In the genomic region with DNA sequence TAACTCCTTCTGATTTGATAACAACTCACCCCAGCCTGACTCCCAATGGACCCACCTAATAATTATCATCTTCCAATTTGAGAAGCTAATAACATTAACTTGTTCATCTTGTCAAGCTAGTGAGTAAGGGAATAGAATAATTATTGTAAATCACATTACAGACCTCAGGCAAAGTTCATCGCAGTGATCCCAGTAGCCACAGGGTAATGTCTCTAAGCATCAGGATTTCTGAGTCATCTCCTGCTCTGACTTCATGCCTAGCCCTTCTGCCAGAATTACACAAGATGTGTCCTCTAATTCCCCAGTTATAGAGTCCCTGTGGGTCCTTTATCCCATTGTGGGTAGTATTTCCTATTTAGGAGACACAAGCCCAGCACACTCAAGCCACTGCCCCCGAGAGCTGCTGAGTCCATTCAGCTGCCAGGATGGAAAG, we compare ENCODE assay signal across 12 cellular contexts.
DNase-seq lines count a peak whose midpoint lies in the region; TF ChIP-seq lines count a peak whose summit lies in the region.
"Had no signal": no experiment of that assay in that cellular context is flagged by ENCODE, and none has a peak within 500 bp of the region (broad histone marks: within the 10 kb centered on the region; RNA-seq: fewer than 3 reads in every experiment).

No MANE protein-coding gene starts in this region.

- H3K79me2 ChIP-seq in fibroblast of lung (ENCODE audit: control insufficient read depth, insufficient read depth, low read length) (no peaks in the 10 kb centered on the region), smooth muscle cell (ENCODE audit: low read depth) (no peaks in the 10 kb centered on the region)

- DNase-seq in GM04503 (ENCODE audit: low read depth) = peak; percentile 47
- DNase-seq in RPMI7951 (ENCODE audit: low read depth) = peak; percentile 87
- peak; percentile 73 to 85 for DNase-seq in fibroblast of lung (ENCODE audit: low read depth in 2 of 2)
- DNase-seq in smooth muscle cell (lab: John Stamatoyannopoulos, UW; ENCODE audit: unreplicated experiment) = no peak
- no peak for DNase-seq in stimulated activated naive CD4-positive, alpha-beta T cell treated with Interleukin-2 at 50 U/mL for 16 hours (lab: John Stamatoyannopoulos, UW)
- DNase-seq in GM20000 (ENCODE audit: low spot score) = no peak
- no peak for DNase-seq in activated CD8-positive, alpha-beta memory T cell treated with anti-CD3 and anti-CD28 coated beads for 24 hours
- no peak for DNase-seq in stimulated activated CD4-positive, alpha-beta T cell treated with anti-CD3 and anti-CD28 coated beads, Interleukin-4, amount 100 ng/mL, for 24 hours
- DNase-seq: activated CD4-positive, alpha-beta T cell treated with anti-CD3 and anti-CD28 coated beads, Interleukin-2, amount 10 ng/mL, durations not matched to agents 24 days and 14 days; left cardiac atrium; NCI-H2029 treated with DMSO at 0.1 percent for 48 hours had no signal

- H4K20me1 ChIP-seq in fibroblast of lung (ENCODE audit: control insufficient read depth, extremely low read depth, insufficient read depth, low read length) (no peaks in the 10 kb centered on the region), smooth muscle cell (ENCODE audit: low read depth) (no peaks in the 10 kb centered on the region)

- H3K4me1 ChIP-seq in fibroblast of lung (ENCODE audit: control insufficient read depth, extremely low read depth, insufficient read depth, low read length) (no peaks in the 10 kb centered on the region), smooth muscle cell (ENCODE audit: low read depth) (no peaks in the 10 kb centered on the region)

- no peaks in the 10 kb centered on the region for H3K36me3 ChIP-seq in fibroblast of lung (ENCODE audit: control insufficient read depth, insufficient read depth, low read length)
- H3K36me3 ChIP-seq in smooth muscle cell (ENCODE audit: low read depth) = no peaks in the 10 kb centered on the region
- H3K36me3 ChIP-seq: neural progenitor cell had no signal

- H3K9ac ChIP-seq in fibroblast of lung (ENCODE audit: insufficient read depth, low read length) (no peak overlapping the region), smooth muscle cell (ENCODE audit: low read depth) (no peak overlapping the region)
- H3K9ac ChIP-seq: neural progenitor cell had no signal

- H3K4me2 ChIP-seq in fibroblast of lung (ENCODE audit: extremely low read depth, insufficient read depth, low read length) (no peak overlapping the region), smooth muscle cell (peak overlapping the region; percentile 49)
- H3K4me2 ChIP-seq: neural progenitor cell had no signal

- H3K27ac ChIP-seq in fibroblast of lung (ENCODE audit: insufficient read depth, low read length) (no peak overlapping the region), smooth muscle cell (ENCODE audit: low read depth) (peak overlapping the region; percentile 91)
- H3K27ac ChIP-seq: neural progenitor cell had no signal

- H3K9me3 ChIP-seq in fibroblast of lung (ENCODE audit: control insufficient read depth, insufficient read depth, low read depth, low read length) (no peaks in the 10 kb centered on the region), smooth muscle cell (replicated peaks; ENCODE audit: low read depth) (no peaks in the 10 kb centered on the region)

- no peak for TF ChIP-seq CTCF in fibroblast of lung (conservative IDR thresholded peaks at IDR 0.05 in 1 of 2, IDR thresholded peaks at IDR 0.05 in 1 of 2; ENCODE audit: low read depth in 1 of 2, low read length in 2 of 2)
- no peak for TF ChIP-seq CTCF in smooth muscle cell (IDR thresholded peaks at IDR 0.05; ENCODE audit: borderline replicate concordance, insufficient read depth, poor library complexity, severe bottlenecking)
- no peak for TF ChIP-seq CTCF in GM20000 (IDR thresholded peaks at IDR 0.05; ENCODE audit: extremely low read depth, missing control alignments)

- H3K4me3 ChIP-seq in fibroblast of lung (replicated peaks in 1 of 4; ENCODE audit: control extremely low read depth in 1 of 4, insufficient read depth in 1 of 4, low read depth in 3 of 4, low read length in 4 of 4) = no peak overlapping the region
- H3K4me3 ChIP-seq in smooth muscle cell = no peak overlapping the region
- H3K4me3 ChIP-seq: neural progenitor cell had no signal

- H2AFZ ChIP-seq in fibroblast of lung (ENCODE audit: low read length) (no peak overlapping the region), smooth muscle cell (ENCODE audit: low read depth) (no peak overlapping the region)
- H2AFZ ChIP-seq: neural progenitor cell had no signal

- 16% methylated on average over 2 of the region's 2 CpGs for WGBS in smooth muscle cell (ENCODE audit: low lambda C conversion rate)

- H3F3A ChIP-seq in smooth muscle cell (ENCODE audit: low read depth) = no peaks in the 10 kb centered on the region

- H3K27me3 ChIP-seq in fibroblast of lung (ENCODE audit: control insufficient read depth, insufficient read depth, low read length) (no peaks in the 10 kb centered on the region), smooth muscle cell (ENCODE audit: low read depth) (no peaks in the 10 kb centered on the region)
- H3K27me3 ChIP-seq: neural progenitor cell had no signal

Comparison
In these comparisons a context has a peak if more than half of its experiments do, and no peak if none do; other contexts are left out.
1. DNase-seq: peak in GM04503 (single experiment), RPMI7951 (single experiment) and fibroblast of lung (2 of 2); none in smooth muscle cell (single experiment), stimulated activated naive CD4-positive, alpha-beta T cell treated with Interleukin-2 at 50 U/mL for 16 hours (single experiment), GM20000 (single experiment), activated CD8-positive, alpha-beta memory T cell treated with anti-CD3 and anti-CD28 coated beads for 24 hours (single experiment) and stimulated activated CD4-positive, alpha-beta T cell treated with anti-CD3 and anti-CD28 coated beads, Interleukin-4, amount 100 ng/mL, for 24 hours (single experiment).